In genomic region chr6:28281288-28282064, GRCh38 we compare ENCODE assay signal across 8 cellular contexts. TPM values are rescaled to one million over a fixed set of nuclear protein-coding genes. Genes with fewer than 3 reads are reported as not detected.
DNase-seq lines count a peak whose midpoint lies in the region; ATAC-seq lines count a peak whose summit lies in the region.

A gene with protein sequence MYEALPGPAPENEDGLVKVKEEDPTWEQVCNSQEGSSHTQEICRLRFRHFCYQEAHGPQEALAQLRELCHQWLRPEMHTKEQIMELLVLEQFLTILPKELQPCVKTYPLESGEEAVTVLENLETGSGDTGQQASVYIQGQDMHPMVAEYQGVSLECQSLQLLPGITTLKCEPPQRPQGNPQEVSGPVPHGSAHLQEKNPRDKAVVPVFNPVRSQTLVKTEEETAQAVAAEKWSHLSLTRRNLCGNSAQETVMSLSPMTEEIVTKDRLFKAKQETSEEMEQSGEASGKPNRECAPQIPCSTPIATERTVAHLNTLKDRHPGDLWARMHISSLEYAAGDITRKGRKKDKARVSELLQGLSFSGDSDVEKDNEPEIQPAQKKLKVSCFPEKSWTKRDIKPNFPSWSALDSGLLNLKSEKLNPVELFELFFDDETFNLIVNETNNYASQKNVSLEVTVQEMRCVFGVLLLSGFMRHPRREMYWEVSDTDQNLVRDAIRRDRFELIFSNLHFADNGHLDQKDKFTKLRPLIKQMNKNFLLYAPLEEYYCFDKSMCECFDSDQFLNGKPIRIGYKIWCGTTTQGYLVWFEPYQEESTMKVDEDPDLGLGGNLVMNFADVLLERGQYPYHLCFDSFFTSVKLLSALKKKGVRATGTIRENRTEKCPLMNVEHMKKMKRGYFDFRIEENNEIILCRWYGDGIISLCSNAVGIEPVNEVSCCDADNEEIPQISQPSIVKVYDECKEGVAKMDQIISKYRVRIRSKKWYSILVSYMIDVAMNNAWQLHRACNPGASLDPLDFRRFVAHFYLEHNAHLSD (plus strand): TSS chr6:28281572. CDS start chr6:28283814, 2,242 bp downstream.

- peak; percentile 86 for ATAC-seq in GM18907 (IDR thresholded peaks at IDR 0.05; ENCODE audit: unreplicated experiment)
- ATAC-seq in HG03139 (IDR thresholded peaks at IDR 0.05; ENCODE audit: unreplicated experiment) = peak; percentile 63
- ATAC-seq in left lobe of liver = peak; percentile 91

- peak; percentile 85 for DNase-seq in AG08396 (ENCODE audit: low spot score)
- peak; percentile 94 for DNase-seq in NCI-H2227 (lab: John Stamatoyannopoulos, UW; ENCODE audit: unreplicated experiment)
- DNase-seq in activated CD4-positive, alpha-beta T cell treated with anti-CD3 and anti-CD28 coated beads for 4 hours = peak; percentile 23 to 26
- peak; percentile 39 to 85 for DNase-seq in dermis microvascular lymphatic vessel endothelial cell (ENCODE audit: low read depth in 2 of 2)
- DNase-seq in left lobe of liver (ENCODE audit: low spot score) = peak; percentile 53
- peak; percentile 59 to 76 for DNase-seq in stimulated activated CD4-positive, alpha-beta T cell treated with anti-CD3 and anti-CD28 coated beads, Interleukin-2, amount 100 ng/mL, for 24 hours

RNA-seq across cellular contexts. Expression of the gene that starts here (rescaled TPM):
- total RNA-seq in dermis microvascular lymphatic vessel endothelial cell (4.6 and 5.2 TPM in 2 replicates), left lobe of liver (1.0 TPM)

Comparison
In these comparisons a context has a peak if more than half of its experiments do, and no peak if none do; other contexts are left out.
1. Peak in every context shown above with its lines: DNase-seq and ATAC-seq.
2. DNase-seq: peak in every context shown above with its lines; median percentile 94 in NCI-H2227; 85 in AG08396; 68 in stimulated activated CD4-positive, alpha-beta T cell treated with anti-CD3 and anti-CD28 coated beads, Interleukin-2, amount 100 ng/mL, for 24 hours; 62 in dermis microvascular lymphatic vessel endothelial cell; 53 in left lobe of liver; 24 in activated CD4-positive, alpha-beta T cell treated with anti-CD3 and anti-CD28 coated beads for 4 hours.